ENCODE assay signal across 15 cellular contexts in the genomic region with DNA sequence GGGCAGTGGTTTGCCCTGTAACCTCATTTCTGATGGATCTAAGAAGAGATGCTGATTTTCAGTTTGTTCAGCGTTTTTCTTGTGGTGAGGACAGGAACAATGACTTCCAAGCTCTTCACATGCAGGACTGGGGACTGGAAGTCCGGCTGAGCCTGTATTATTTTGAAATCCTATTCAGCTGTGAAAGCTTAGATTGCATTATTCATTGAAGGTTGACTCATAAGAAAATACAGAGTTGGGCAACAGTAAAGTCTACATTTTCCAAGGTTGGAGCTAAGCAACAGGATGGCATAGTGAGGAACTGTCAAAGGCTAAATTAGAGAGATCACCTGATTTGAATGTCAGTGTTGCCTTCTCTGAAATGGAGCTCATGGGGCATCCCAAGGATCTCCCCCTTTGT.
DNase-seq lines count a peak whose midpoint lies in the region; ATAC-seq and TF ChIP-seq lines count a peak whose summit lies in the region.
"Had no signal": no experiment of that assay in that cellular context is flagged by ENCODE, and none has a peak within 500 bp of the region (broad histone marks: within the 10 kb centered on the region; RNA-seq: fewer than 3 reads in every experiment).

No MANE protein-coding gene starts in this region.

- no peaks in the 10 kb centered on the region for H3K4me1 ChIP-seq in colonic mucosa
- H3K4me1 ChIP-seq: transverse colon had no signal

- H3K36me3 Mint-ChIP-seq in chondrocyte (ENCODE audit: low read depth), result no peaks in the 10 kb centered on the region
- no peaks in the 10 kb centered on the region for H3K36me3 Mint-ChIP-seq in endothelial cell (ENCODE audit: low read depth, unreplicated experiment)
- H3K36me3 Mint-ChIP-seq: CD4-positive, CD25-positive, alpha-beta regulatory T cell; neural progenitor cell had no signal

- H3K27me3 ChIP-seq in colonic mucosa, result no peaks in the 10 kb centered on the region
- H3K27me3 ChIP-seq: neural progenitor cell, transverse colon had no signal

- H3K27me3 Mint-ChIP-seq in chondrocyte (ENCODE audit: low read depth) (peaks cover 1% of the 10 kb centered on the region), endothelial cell (ENCODE audit: unreplicated experiment) (no peaks in the 10 kb centered on the region)
- H3K27me3 Mint-ChIP-seq: activated B cell treated with CpG ODN at 0.5 μM for 24 hours; CD4-positive, CD25-positive, alpha-beta regulatory T cell had no signal

- H3K4me1 Mint-ChIP-seq in chondrocyte (ENCODE audit: low read depth), result peaks cover 65% of the 10 kb centered on the region
- peaks cover 30% of the 10 kb centered on the region for H3K4me1 Mint-ChIP-seq in endothelial cell (ENCODE audit: unreplicated experiment)
- H3K4me1 Mint-ChIP-seq: activated B cell treated with CpG ODN at 0.5 μM for 24 hours; CD4-positive, CD25-positive, alpha-beta regulatory T cell had no signal

- no peak overlapping the region for H3K27ac ChIP-seq in colonic mucosa
- H3K27ac ChIP-seq: neural progenitor cell, transverse colon had no signal

- peak; percentile 68 for DNase-seq in AG09319 (ENCODE audit: extremely low read depth, low read depth)
- peak; percentile 81 for DNase-seq in M059J (ENCODE audit: low read depth)
- no peak for DNase-seq in chondrocyte (ENCODE audit: low spot score)
- DNase-seq in medulla oblongata (ENCODE audit: extremely low spot score), result peak; percentile 8
- no peak for DNase-seq in endothelial cell (ENCODE audit: low spot score)
- DNase-seq in colonic mucosa, result no peak
- DNase-seq in NCI-H2227 treated with DMSO at 0.1 percent for 48 hours (lab: John Stamatoyannopoulos, UW), result no peak
- DNase-seq: activated B cell treated with CpG ODN at 0.5 μM for 24 hours; CD4-positive, CD25-positive, alpha-beta regulatory T cell; cortex of kidney; NCI-H146; stimulated activated CD4-positive, alpha-beta T cell treated with anti-CD3 and anti-CD28 coated beads, Interleukin-4, amount 100 ng/mL, for 1 hour; transverse colon had no signal

- no peaks in the 10 kb centered on the region for H3K9me3 ChIP-seq in colonic mucosa
- H3K9me3 ChIP-seq: transverse colon had no signal

- H3K27ac Mint-ChIP-seq in chondrocyte (ENCODE audit: unreplicated experiment), result peak overlapping the region; percentile 95
- H3K27ac Mint-ChIP-seq in endothelial cell (ENCODE audit: unreplicated experiment), result no peak overlapping the region
- H3K27ac Mint-ChIP-seq: activated B cell treated with CpG ODN at 0.5 μM for 24 hours; CD4-positive, CD25-positive, alpha-beta regulatory T cell; neural progenitor cell had no signal

- TF ChIP-seq CTCF in AG09319 (IDR thresholded peaks at IDR 0.05; ENCODE audit: low read depth, low read length) (no peak), chondrocyte (IDR thresholded peaks at IDR 0.05) (no peak), endothelial cell (IDR thresholded peaks at IDR 0.05; ENCODE audit: unreplicated experiment) (no peak), colonic mucosa (IDR thresholded peaks at IDR 0.05) (no peak)

- H3K9ac ChIP-seq in colonic mucosa (ENCODE audit: low read depth in 2 of 2, low read length in 2 of 2), result no peak overlapping the region
- H3K9ac ChIP-seq: neural progenitor cell had no signal

- H3K9me3 Mint-ChIP-seq in chondrocyte (ENCODE audit: low read depth), result no peaks in the 10 kb centered on the region
- H3K9me3 Mint-ChIP-seq in endothelial cell (ENCODE audit: unreplicated experiment), result no peaks in the 10 kb centered on the region
- H3K9me3 Mint-ChIP-seq: activated B cell treated with CpG ODN at 0.5 μM for 24 hours had no signal

- peak overlapping the region; percentile 17 for H3K4me3 Mint-ChIP-seq in chondrocyte (ENCODE audit: unreplicated experiment)
- no peak overlapping the region for H3K4me3 Mint-ChIP-seq in endothelial cell (ENCODE audit: unreplicated experiment)
- H3K4me3 Mint-ChIP-seq: activated B cell treated with CpG ODN at 0.5 μM for 24 hours; CD4-positive, CD25-positive, alpha-beta regulatory T cell; neural progenitor cell had no signal

- H3K4me3 ChIP-seq in colonic mucosa, result no peak overlapping the region
- H3K4me3 ChIP-seq: neural progenitor cell, transverse colon had no signal

- ATAC-seq in HG03139 (IDR thresholded peaks at IDR 0.05; ENCODE audit: unreplicated experiment), result no peak

- intact Hi-C loops in colonic mucosa (cut with DNase I), result no loop called here

- H3K36me3 ChIP-seq in colonic mucosa, result no peaks in the 10 kb centered on the region
- H3K36me3 ChIP-seq: neural progenitor cell, transverse colon had no signal

Comparison
In these comparisons a context has a peak if more than half of its experiments do, and no peak if none do; other contexts are left out.
1. DNase-seq: peak in AG09319 (single experiment), M059J (single experiment) and medulla oblongata (single experiment); none in chondrocyte (single experiment), endothelial cell (single experiment), colonic mucosa (single experiment) and NCI-H2227 treated with DMSO at 0.1 percent for 48 hours (single experiment).